In genomic region chr9:4983541-4984165, GRCh38 we compare ENCODE assay signal across 8 cellular contexts. TPM values are rescaled to one million over a fixed set of nuclear protein-coding genes. Genes with fewer than 3 reads are reported as not detected.
A peak's percentile ranks its signal among the peaks of the same experiment; 100 is the strongest.
DNase-seq lines count a peak whose midpoint lies in the region; ATAC-seq and TF ChIP-seq lines count a peak whose summit lies in the region.

No MANE protein-coding gene starts in this region.

- H3K4me1 ChIP-seq in tibial nerve: peaks cover 0 to 35% (median 20%) of the 10 kb centered on the region in 4 donors

- ATAC-seq in activated CD8-positive, alpha-beta T cell treated with anti-CD3 and anti-CD28 coated beads, Interleukin-2, amount 10 ng/mL, durations not matched to agents 7 days and 5 days: no peak
- no peak for ATAC-seq in HG03520 (IDR thresholded peaks at IDR 0.05; ENCODE audit: unreplicated experiment)

- peak overlapping the region; percentile 88 to 98 (median 97) for H3K27ac ChIP-seq in tibial nerve

- no peak for DNase-seq in activated naive CD4-positive, alpha-beta T cell (lab: John Stamatoyannopoulos, UW)
- no peak for DNase-seq in activated CD8-positive, alpha-beta T cell treated with anti-CD3 and anti-CD28 coated beads, Interleukin-2, amount 10 ng/mL, durations not matched to agents 7 days and 5 days
- DNase-seq in kidney tubule cell (ENCODE audit: low spot score): peak; percentile 20
- no peak for DNase-seq in tibial nerve (ENCODE audit: low spot score in 2 of 2)
- no peak for DNase-seq in retina
- no peak for DNase-seq in activated CD8-positive, alpha-beta memory T cell treated with anti-CD3 and anti-CD28 coated beads, Interleukin-2, amount 50 U/mL, for 48 hours

- TF ChIP-seq CTCF in tibial nerve (IDR thresholded peaks at IDR 0.05): no peak

- POLR2A ChIA-PET in activated CD8-positive, alpha-beta T cell treated with anti-CD3 and anti-CD28 coated beads, Interleukin-2, amount 10 ng/mL, durations not matched to agents 7 days and 5 days (lab: Charles Lee): interaction anchor here (0.8 to 2.5 kb wide), 3 partner anchors 13 to 243 kb away, joined by 4 to 18 read pairs (median 4); no protein-coding TSS in a partner anchor

- no peak for TF ChIP-seq EP300 in tibial nerve (IDR thresholded peaks at IDR 0.05)

- H3K36me3 Mint-ChIP-seq in activated naive CD4-positive, alpha-beta T cell treated with anti-CD3 and anti-CD28 coated beads, Interleukin-2, amount 50 U/mL, for 24 hours: peaks cover 9% of the 10 kb centered on the region
- H3K36me3 Mint-ChIP-seq in activated CD8-positive, alpha-beta T cell treated with anti-CD3 and anti-CD28 coated beads, Interleukin-2, amount 10 ng/mL, durations not matched to agents 7 days and 5 days (ENCODE audit: low read depth): peaks cover 12% of the 10 kb centered on the region

- H3K27me3 Mint-ChIP-seq in activated naive CD4-positive, alpha-beta T cell treated with anti-CD3 and anti-CD28 coated beads, Interleukin-2, amount 50 U/mL, for 24 hours: no peaks in the 10 kb centered on the region
- no peaks in the 10 kb centered on the region for H3K27me3 Mint-ChIP-seq in activated CD8-positive, alpha-beta T cell treated with anti-CD3 and anti-CD28 coated beads, Interleukin-2, amount 10 ng/mL, durations not matched to agents 7 days and 5 days (ENCODE audit: low read depth)

- CTCF ChIA-PET in activated CD8-positive, alpha-beta T cell treated with anti-CD3 and anti-CD28 coated beads, Interleukin-2, amount 10 ng/mL, durations not matched to agents 7 days and 5 days (lab: Charles Lee): interaction anchor here (0.7 to 2.6 kb wide), 7 partner anchors 9 to 224 kb away, joined by 3 to 16 read pairs (median 10); no protein-coding TSS in a partner anchor

- H3K36me3 ChIP-seq in tibial nerve: no peaks in the 10 kb centered on the region

- no peaks in the 10 kb centered on the region for H3K9me3 ChIP-seq in tibial nerve

- H3K4me1 Mint-ChIP-seq in activated naive CD4-positive, alpha-beta T cell treated with anti-CD3 and anti-CD28 coated beads, Interleukin-2, amount 50 U/mL, for 24 hours: peaks cover 61% of the 10 kb centered on the region
- peaks cover 55% of the 10 kb centered on the region for H3K4me1 Mint-ChIP-seq in activated CD8-positive, alpha-beta T cell treated with anti-CD3 and anti-CD28 coated beads, Interleukin-2, amount 10 ng/mL, durations not matched to agents 7 days and 5 days (ENCODE audit: low read depth)

- TF ChIP-seq POLR2A in tibial nerve (IDR thresholded peaks at IDR 0.05): no peak

- no peaks in the 10 kb centered on the region for H3K9me3 Mint-ChIP-seq in activated naive CD4-positive, alpha-beta T cell treated with anti-CD3 and anti-CD28 coated beads, Interleukin-2, amount 50 U/mL, for 24 hours
- H3K9me3 Mint-ChIP-seq in activated CD8-positive, alpha-beta T cell treated with anti-CD3 and anti-CD28 coated beads, Interleukin-2, amount 10 ng/mL, durations not matched to agents 7 days and 5 days (ENCODE audit: insufficient read depth): no peaks in the 10 kb centered on the region

- H3K4me3 Mint-ChIP-seq in activated naive CD4-positive, alpha-beta T cell treated with anti-CD3 and anti-CD28 coated beads, Interleukin-2, amount 50 U/mL, for 24 hours: no peak overlapping the region
- peak overlapping the region; percentile 96 for H3K4me3 Mint-ChIP-seq in activated CD8-positive, alpha-beta T cell treated with anti-CD3 and anti-CD28 coated beads, Interleukin-2, amount 10 ng/mL, durations not matched to agents 7 days and 5 days

- H3K27ac Mint-ChIP-seq in activated naive CD4-positive, alpha-beta T cell treated with anti-CD3 and anti-CD28 coated beads, Interleukin-2, amount 50 U/mL, for 24 hours: peak overlapping the region; percentile 98
- peak overlapping the region; percentile 97 for H3K27ac Mint-ChIP-seq in activated CD8-positive, alpha-beta T cell treated with anti-CD3 and anti-CD28 coated beads, Interleukin-2, amount 10 ng/mL, durations not matched to agents 7 days and 5 days

- WGBS in tibial nerve, 2 donors: 44 to 47% methylated on average over 5 of the region's 5 CpGs

- no peaks in the 10 kb centered on the region for H3K27me3 ChIP-seq in tibial nerve

- peak overlapping the region; percentile 77 to 92 (median 88) for H3K4me3 ChIP-seq in tibial nerve

RNA-seq across cellular contexts. Expression of gene JAK2, which starts 1.4 kb away (rescaled TPM):
- 10 to 100 TPM; 25.7 to 27.2 TPM for total RNA-seq in activated CD8-positive, alpha-beta T cell treated with anti-CD3 and anti-CD28 coated beads, Interleukin-2, amount 10 ng/mL, durations not matched to agents 7 days and 5 days
- 10 to 100 TPM; 23.7 to 39.6 (median 37.8) TPM for total RNA-seq in tibial nerve
